1 cellular context compared by ENCODE assay signal in the genomic region with DNA sequence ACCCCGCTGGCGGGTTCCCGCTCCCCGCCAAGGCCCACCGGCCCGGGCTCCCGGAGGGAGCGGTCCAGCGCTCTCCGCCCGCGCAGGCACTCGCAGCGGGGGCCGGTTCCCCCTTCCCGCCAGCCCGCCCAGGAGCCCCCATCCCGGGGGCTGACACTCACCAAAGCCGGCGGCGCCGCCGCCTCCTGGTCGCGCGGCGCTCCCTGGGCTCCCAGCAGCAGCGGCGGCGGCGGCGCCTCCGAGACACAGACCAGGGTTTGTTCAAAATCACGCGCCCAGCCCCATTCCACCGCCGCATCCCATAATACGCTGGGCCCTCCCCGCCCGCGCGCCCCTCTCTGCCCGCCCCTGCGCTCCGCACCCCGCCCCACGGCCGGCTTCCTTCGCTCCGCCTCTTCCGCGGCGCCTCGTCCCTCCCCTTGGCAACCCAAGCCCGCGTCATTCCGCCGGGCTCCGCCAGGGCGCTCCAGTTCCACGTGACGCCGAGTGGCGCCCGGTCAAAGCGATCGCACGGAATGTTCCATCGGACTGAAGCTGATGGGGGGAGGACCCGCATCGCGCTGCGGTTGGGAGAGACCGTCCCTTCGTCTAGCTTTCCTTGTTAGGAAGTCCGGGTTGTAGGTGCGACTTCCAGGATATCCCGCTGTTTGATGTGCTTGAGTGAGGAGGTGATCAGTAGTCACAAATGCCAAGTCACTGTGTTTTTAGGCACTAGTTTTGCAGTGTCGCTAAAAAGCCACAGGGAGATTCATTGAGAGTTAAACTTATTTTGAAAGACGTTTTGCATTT.
TF ChIP-seq lines count a peak whose summit lies in the region.

No MANE protein-coding gene starts in this region.

TF ChIP-seq in K562, 482 proteins besides CTCF, POLR2A, EP300 and RAD21 (continued from another document and continues in another):
- TF ChIP-seq BCLAF1 (IDR thresholded peaks at IDR 0.05; ENCODE audit: borderline replicate concordance in 1 of 2, control insufficient read depth in 1 of 2, low read depth in 2 of 2, low read length in 1 of 2) (peak in 1 of 2 experiments; percentile 90; a peak in 2 of 4 replicates), RFX7 (CRISPR knock-in tag; IDR thresholded peaks at IDR 0.05) (no peak), ELF4 (CRISPR knock-in tag; IDR thresholded peaks at IDR 0.05) (no peak), SREBF2 (CRISPR knock-in tag; IDR thresholded peaks at IDR 0.05) (no peak), ZNF311 (CRISPR knock-in tag; IDR thresholded peaks at IDR 0.05) (no peak), ZNF124 (CRISPR knock-in tag; IDR thresholded peaks at IDR 0.05) (no peak), ZFPM2 (CRISPR knock-in tag; IDR thresholded peaks at IDR 0.05) (no peak), FOXO4 (CRISPR knock-in tag; IDR thresholded peaks at IDR 0.05) (no peak), MTA2 (IDR thresholded peaks at IDR 0.05; ENCODE audit: low read depth) (no peak), TEAD4 (IDR thresholded peaks at IDR 0.05; ENCODE audit: low read length) (peak; percentile 43; the same call in 1 of the 2 replicates), TEAD4 (CRISPR knock-in tag; IDR thresholded peaks at IDR 0.05; ENCODE audit: borderline replicate concordance) (no peak), MCM5 (IDR thresholded peaks at IDR 0.05; ENCODE audit: low read depth) (no peak), BACH1 (tag; IDR thresholded peaks at IDR 0.05) (peak; percentile 47; the same call in 1 of the 2 replicates), XRCC4 (IDR thresholded peaks at IDR 0.05; ENCODE audit: extremely low read depth, insufficient read depth, insufficient read length) (no peak), CREB3L1 (IDR thresholded peaks at IDR 0.05; ENCODE audit: borderline replicate concordance, low read depth) (0 out of 2 replicates have a peak, but pooled peaks have one; percentile 33), SMAD3 (CRISPR knock-in tag; conservative IDR thresholded peaks at IDR 0.05) (no peak), DMBX1 (CRISPR knock-in tag; IDR thresholded peaks at IDR 0.05; ENCODE audit: borderline replicate concordance) (no peak), EZH2 (IDR thresholded peaks at IDR 0.05; ENCODE audit: borderline replicate concordance, low read depth, low read length) (no peak), KDM4B (IDR thresholded peaks at IDR 0.05; ENCODE audit: borderline replicate concordance in 2 of 2, low read depth in 1 of 2) (no peak; a peak in 1 of 4 replicates), ARID1B (IDR thresholded peaks at IDR 0.05) (peak; percentile 72), SRSF7 (optimal IDR thresholded peaks at IDR 0.05; ENCODE audit: low read depth, low read length) (no peak), ZNF174 (CRISPR knock-in tag; IDR thresholded peaks at IDR 0.05) (no peak), SIRT6 (IDR thresholded peaks at IDR 0.05; ENCODE audit: low read depth, low read length) (no peak), EWSR1 (IDR thresholded peaks at IDR 0.05; ENCODE audit: borderline replicate concordance, low read depth, partially characterized antibody) (no peak), DACH1 (IDR thresholded peaks at IDR 0.05; ENCODE audit: partially characterized antibody) (peak; percentile 19), KDM5B (IDR thresholded peaks at IDR 0.05; ENCODE audit: insufficient replicate concordance, low read depth, low read length) (no peak), ZNF609 (CRISPR knock-in tag; IDR thresholded peaks at IDR 0.05; ENCODE audit: borderline replicate concordance) (no peak), POLR3A (IDR thresholded peaks at IDR 0.05; ENCODE audit: borderline replicate concordance, extremely low read depth, insufficient read depth, insufficient read length) (no peak), ELK3 (CRISPR knock-in tag; IDR thresholded peaks at IDR 0.05) (no peak), SMARCE1 (IDR thresholded peaks at IDR 0.05) (0 out of 2 replicates have a peak, but pooled peaks have one; percentile 26)
- TF ChIP-seq, protein P1, sequence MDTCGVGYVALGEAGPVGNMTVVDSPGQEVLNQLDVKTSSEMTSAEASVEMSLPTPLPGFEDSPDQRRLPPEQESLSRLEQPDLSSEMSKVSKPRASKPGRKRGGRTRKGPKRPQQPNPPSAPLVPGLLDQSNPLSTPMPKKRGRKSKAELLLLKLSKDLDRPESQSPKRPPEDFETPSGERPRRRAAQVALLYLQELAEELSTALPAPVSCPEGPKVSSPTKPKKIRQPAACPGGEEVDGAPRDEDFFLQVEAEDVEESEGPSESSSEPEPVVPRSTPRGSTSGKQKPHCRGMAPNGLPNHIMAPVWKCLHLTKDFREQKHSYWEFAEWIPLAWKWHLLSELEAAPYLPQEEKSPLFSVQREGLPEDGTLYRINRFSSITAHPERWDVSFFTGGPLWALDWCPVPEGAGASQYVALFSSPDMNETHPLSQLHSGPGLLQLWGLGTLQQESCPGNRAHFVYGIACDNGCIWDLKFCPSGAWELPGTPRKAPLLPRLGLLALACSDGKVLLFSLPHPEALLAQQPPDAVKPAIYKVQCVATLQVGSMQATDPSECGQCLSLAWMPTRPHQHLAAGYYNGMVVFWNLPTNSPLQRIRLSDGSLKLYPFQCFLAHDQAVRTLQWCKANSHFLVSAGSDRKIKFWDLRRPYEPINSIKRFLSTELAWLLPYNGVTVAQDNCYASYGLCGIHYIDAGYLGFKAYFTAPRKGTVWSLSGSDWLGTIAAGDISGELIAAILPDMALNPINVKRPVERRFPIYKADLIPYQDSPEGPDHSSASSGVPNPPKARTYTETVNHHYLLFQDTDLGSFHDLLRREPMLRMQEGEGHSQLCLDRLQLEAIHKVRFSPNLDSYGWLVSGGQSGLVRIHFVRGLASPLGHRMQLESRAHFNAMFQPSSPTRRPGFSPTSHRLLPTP (IDR thresholded peaks at IDR 0.05; ENCODE audit: borderline replicate concordance, extremely low read depth, insufficient read length), result no peak
- TF ChIP-seq, protein P2, sequence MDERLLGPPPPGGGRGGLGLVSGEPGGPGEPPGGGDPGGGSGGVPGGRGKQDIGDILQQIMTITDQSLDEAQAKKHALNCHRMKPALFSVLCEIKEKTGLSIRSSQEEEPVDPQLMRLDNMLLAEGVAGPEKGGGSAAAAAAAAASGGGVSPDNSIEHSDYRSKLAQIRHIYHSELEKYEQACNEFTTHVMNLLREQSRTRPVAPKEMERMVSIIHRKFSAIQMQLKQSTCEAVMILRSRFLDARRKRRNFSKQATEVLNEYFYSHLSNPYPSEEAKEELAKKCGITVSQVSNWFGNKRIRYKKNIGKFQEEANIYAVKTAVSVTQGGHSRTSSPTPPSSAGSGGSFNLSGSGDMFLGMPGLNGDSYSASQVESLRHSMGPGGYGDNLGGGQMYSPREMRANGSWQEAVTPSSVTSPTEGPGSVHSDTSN (CRISPR knock-in tag; IDR thresholded peaks at IDR 0.05; ENCODE audit: low read depth), result no peak
- TF ChIP-seq, protein P2 (tag; conservative IDR thresholded peaks at IDR 0.05; ENCODE audit: low read depth), result no peak
